Comparison of ENCODE assay signal across 1 cellular context in the genomic region with DNA sequence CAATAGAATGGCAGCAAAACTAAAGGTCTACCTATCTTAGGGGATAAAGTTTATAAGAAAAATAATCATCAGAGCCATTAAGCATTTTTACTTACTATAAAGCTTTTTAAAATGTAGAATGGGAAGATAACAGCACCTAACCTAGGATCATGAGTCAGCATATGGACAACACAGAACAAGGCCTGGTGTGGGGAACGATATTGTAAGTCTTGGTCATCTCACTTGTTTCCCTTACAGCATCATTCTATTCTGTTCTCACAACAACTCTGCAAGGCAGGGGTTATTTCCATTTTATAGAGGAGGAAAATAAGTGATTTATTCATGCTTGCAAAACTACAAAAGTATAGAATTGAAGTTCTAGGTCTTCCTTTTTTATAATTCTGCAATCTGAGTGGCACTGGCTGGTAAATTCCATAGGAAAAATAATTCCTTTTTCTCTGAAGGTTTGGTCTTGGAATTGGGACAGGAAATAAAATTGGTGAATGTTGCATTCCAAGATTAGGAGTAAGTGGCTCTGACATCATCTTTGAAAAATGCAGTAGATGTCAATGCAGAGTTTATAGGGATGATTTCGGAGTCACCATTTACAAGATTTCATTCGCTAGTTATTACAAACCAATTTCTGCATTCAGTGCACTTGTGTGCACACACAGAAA.
TF ChIP-seq lines count a peak whose summit lies in the region.

No MANE protein-coding gene starts in this region.

TF ChIP-seq in SK-N-SH, 30 proteins besides CTCF, POLR2A, EP300 and RAD21 (continued from another document):
- TF ChIP-seq TEAD4 (IDR thresholded peaks at IDR 0.05; ENCODE audit: borderline replicate concordance, insufficient read depth) (peak; percentile 93), SIN3A (IDR thresholded peaks at IDR 0.05; ENCODE audit: borderline replicate concordance, low read depth, low read length) (no peak)
- TF ChIP-seq, protein P1, sequence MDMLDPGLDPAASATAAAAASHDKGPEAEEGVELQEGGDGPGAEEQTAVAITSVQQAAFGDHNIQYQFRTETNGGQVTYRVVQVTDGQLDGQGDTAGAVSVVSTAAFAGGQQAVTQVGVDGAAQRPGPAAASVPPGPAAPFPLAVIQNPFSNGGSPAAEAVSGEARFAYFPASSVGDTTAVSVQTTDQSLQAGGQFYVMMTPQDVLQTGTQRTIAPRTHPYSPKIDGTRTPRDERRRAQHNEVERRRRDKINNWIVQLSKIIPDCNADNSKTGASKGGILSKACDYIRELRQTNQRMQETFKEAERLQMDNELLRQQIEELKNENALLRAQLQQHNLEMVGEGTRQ (IDR thresholded peaks at IDR 0.05; ENCODE audit: borderline replicate concordance, low read depth, low read length) = no peak
- TF ChIP-seq, protein P2, sequence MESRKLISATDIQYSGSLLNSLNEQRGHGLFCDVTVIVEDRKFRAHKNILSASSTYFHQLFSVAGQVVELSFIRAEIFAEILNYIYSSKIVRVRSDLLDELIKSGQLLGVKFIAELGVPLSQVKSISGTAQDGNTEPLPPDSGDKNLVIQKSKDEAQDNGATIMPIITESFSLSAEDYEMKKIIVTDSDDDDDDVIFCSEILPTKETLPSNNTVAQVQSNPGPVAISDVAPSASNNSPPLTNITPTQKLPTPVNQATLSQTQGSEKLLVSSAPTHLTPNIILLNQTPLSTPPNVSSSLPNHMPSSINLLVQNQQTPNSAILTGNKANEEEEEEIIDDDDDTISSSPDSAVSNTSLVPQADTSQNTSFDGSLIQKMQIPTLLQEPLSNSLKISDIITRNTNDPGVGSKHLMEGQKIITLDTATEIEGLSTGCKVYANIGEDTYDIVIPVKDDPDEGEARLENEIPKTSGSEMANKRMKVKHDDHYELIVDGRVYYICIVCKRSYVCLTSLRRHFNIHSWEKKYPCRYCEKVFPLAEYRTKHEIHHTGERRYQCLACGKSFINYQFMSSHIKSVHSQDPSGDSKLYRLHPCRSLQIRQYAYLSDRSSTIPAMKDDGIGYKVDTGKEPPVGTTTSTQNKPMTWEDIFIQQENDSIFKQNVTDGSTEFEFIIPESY (IDR thresholded peaks at IDR 0.05; ENCODE audit: borderline replicate concordance, low read depth) = no peak
- TF ChIP-seq, protein P3, sequence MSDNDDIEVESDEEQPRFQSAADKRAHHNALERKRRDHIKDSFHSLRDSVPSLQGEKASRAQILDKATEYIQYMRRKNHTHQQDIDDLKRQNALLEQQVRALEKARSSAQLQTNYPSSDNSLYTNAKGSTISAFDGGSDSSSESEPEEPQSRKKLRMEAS (IDR thresholded peaks at IDR 0.05; ENCODE audit: low read depth) = no peak
